10 cellular contexts compared by ENCODE assay signal in genomic region chr13:48979892-48980291, GRCh38. TPM values are rescaled to one million over a fixed set of nuclear protein-coding genes. Genes with fewer than 3 reads are reported as not detected.
DNase-seq lines count a peak whose midpoint lies in the region; ATAC-seq, FAIRE-seq and TF ChIP-seq lines count a peak whose summit lies in the region.
"Had no signal": no experiment of that assay in that cellular context is flagged by ENCODE, and none has a peak within 500 bp of the region (broad histone marks: within the 10 kb centered on the region; RNA-seq: fewer than 3 reads in every experiment).

No MANE protein-coding gene starts in this region.

- POLR2A ChIA-PET in A673 (lab: Charles Lee; ENCODE audit: low non-redundant PET), result no interaction called here

- H3K4me1 ChIP-seq in BLaER1 (peaks cover 39% of the 10 kb centered on the region), A673 (ENCODE audit: insufficient read depth, low read length, poor library complexity, severe bottlenecking) (peaks cover 38% of the 10 kb centered on the region)

- no peak for DNase-seq in GM19239 (ENCODE audit: insufficient read length, low spot score)
- peak; percentile 98 for DNase-seq in SIG-M5 treated with dmso at 0.1 percent for 504 hours (lab: John Stamatoyannopoulos, UW; ENCODE audit: unreplicated experiment)
- no peak for DNase-seq in sciatic nerve (ENCODE audit: low spot score)
- no peak for DNase-seq in A673 (ENCODE audit: low spot score)
- DNase-seq in 8988T, result no peak
- no peak for DNase-seq in NCI-H82 (lab: John Stamatoyannopoulos, UW)
- DNase-seq: NCI-H2081 treated with DMSO at 0.1 percent for 48 hours; stimulated activated CD4-positive, alpha-beta T cell treated with anti-CD3 and anti-CD28 coated beads, Interleukin-15, amount 100 ng/mL, for 24 hours had no signal

- no peaks in the 10 kb centered on the region for H3K27me3 ChIP-seq in BLaER1
- no peaks in the 10 kb centered on the region for H3K27me3 ChIP-seq in A673 (replicated peaks; ENCODE audit: insufficient read depth, low read depth, low read length, poor library complexity)

- TF ChIP-seq CTCF in A673 (conservative IDR thresholded peaks at IDR 0.05; ENCODE audit: low read depth, low read length), result no peak

- H4K20me1 ChIP-seq in BLaER1, result peaks cover 38% of the 10 kb centered on the region

- peak; percentile 95 for FAIRE-seq in GM19239 (lab: Jason Lieb, UNC)

- no peaks in the 10 kb centered on the region for H3K9me3 ChIP-seq in BLaER1
- no peaks in the 10 kb centered on the region for H3K9me3 ChIP-seq in A673 (ENCODE audit: low read depth, low read length, poor library complexity, severe bottlenecking)

- BruUV-seq in A673 (replicated peaks; lab: Mats Ljungman, UMichigan), result no TSS peak

- ATAC-seq in HG03103 (IDR thresholded peaks at IDR 0.05; ENCODE audit: low read depth, unreplicated experiment) (peak; percentile 46), sciatic nerve (no peak)

- peak overlapping the region; percentile 9; the same call in 1 of the 2 replicates for H3K9ac ChIP-seq in BLaER1

- no peak overlapping the region for H3K4me3 ChIP-seq in BLaER1
- no peak overlapping the region for H3K4me3 ChIP-seq in A673 (ENCODE audit: low read depth, low read length, poor library complexity, severe bottlenecking)

- no peaks in the 10 kb centered on the region for H3K36me3 ChIP-seq in BLaER1
- H3K36me3 ChIP-seq in A673 (ENCODE audit: insufficient read depth, low read length, poor library complexity, severe bottlenecking), result no peaks in the 10 kb centered on the region

- intact Hi-C loops in sciatic nerve (cut with DNase I) (no loop called here), A673 (cut with micrococcal nuclease; ENCODE audit: unreplicated experiment) (loop anchor here (5.0 kb wide), 2 partner anchors 132 to 212 kb away; no protein-coding TSS in a partner anchor)

- H3K27ac ChIP-seq in BLaER1 (peak overlapping the region; percentile 24; the same call in 1 of the 2 replicates), A673 (ENCODE audit: low read depth, low read length, poor library complexity, severe bottlenecking) (no peak overlapping the region)

- peak overlapping the region; percentile 90 for H3K4me2 ChIP-seq in BLaER1

- CTCF ChIA-PET in A673 (lab: Charles Lee), result no interaction called here

RNA-seq across cellular contexts. Expression of gene FNDC3A, which starts 4.2 kb away (rescaled TPM):
- total RNA-seq in sciatic nerve (60.0 TPM), A673 (2021) (45.5 and 49.3 TPM in 2 replicates)
